In the genomic region with DNA sequence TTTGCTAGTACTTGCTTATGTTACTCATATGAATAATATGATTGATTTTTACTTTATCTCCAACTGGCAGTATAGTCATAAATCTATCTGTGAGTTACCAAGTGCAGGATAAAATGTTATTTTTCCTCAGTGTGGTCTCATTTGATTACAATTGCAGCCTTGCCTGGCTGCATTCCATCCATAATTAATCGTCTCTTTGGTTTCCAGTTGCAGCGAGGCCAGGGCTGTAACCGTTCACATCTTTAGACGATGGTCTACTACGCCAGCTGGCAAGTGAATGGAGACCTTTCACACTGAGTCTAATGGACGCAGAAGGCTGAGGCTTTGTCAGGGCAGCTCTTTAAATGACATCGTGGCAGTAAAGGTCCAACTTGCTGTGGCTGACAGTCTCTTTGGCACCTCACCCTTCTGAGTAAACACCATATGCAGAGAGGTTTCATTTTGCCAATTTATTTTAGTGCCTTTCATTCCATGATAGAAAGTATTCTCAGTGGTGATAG, we compare ENCODE assay signal across 9 cellular contexts.
DNase-seq lines count a peak whose midpoint lies in the region; ATAC-seq and TF ChIP-seq lines count a peak whose summit lies in the region.
"Had no signal": no experiment of that assay in that cellular context is flagged by ENCODE, and none has a peak within 500 bp of the region (broad histone marks: within the 10 kb centered on the region; RNA-seq: fewer than 3 reads in every experiment).

No MANE protein-coding gene starts in this region.

- no peaks in the 10 kb centered on the region for H3K27me3 ChIP-seq in esophagus muscularis mucosa

- H3K4me1 Mint-ChIP-seq in activated T-cell treated with anti-CD3 and anti-CD28 coated beads, Interleukin-2, amount 50 U/mL, for 24 hours (ENCODE audit: low read depth), result peaks cover 1% of the 10 kb centered on the region

- no peak overlapping the region for H3K27ac Mint-ChIP-seq in activated T-cell treated with anti-CD3 and anti-CD28 coated beads, Interleukin-2, amount 50 U/mL, for 24 hours
- H3K27ac Mint-ChIP-seq: naive thymus-derived CD8-positive, alpha-beta T cell had no signal

- H3K36me3 ChIP-seq in esophagus muscularis mucosa, result no peaks in the 10 kb centered on the region

- ATAC-seq in omental fat pad (ENCODE audit: low FRiP score), result peak; percentile 62
- ATAC-seq in GM18907 (IDR thresholded peaks at IDR 0.05; ENCODE audit: unreplicated experiment), result no peak
- no peak for ATAC-seq in HG03039 (IDR thresholded peaks at IDR 0.05; ENCODE audit: unreplicated experiment)
- ATAC-seq: naive thymus-derived CD8-positive, alpha-beta T cell had no signal

- H3K4me1 ChIP-seq in esophagus muscularis mucosa, result peaks cover 11 to 30% (median 30%) of the 10 kb centered on the region in 4 donors

- 11% methylated on average over 7 of the region's 7 CpGs for WGBS in esophagus muscularis mucosa

- H3K36me3 Mint-ChIP-seq in activated T-cell treated with anti-CD3 and anti-CD28 coated beads, Interleukin-2, amount 50 U/mL, for 24 hours (ENCODE audit: low read depth), result no peaks in the 10 kb centered on the region

- H3K4me3 ChIP-seq in esophagus muscularis mucosa, result peak overlapping the region; percentile 4 to 29 (median 12)

- intact Hi-C loops in esophagus muscularis mucosa (cut with DNase I), result no loop called here

- no peak for TF ChIP-seq POLR2A in esophagus muscularis mucosa (IDR thresholded peaks at IDR 0.05; ENCODE audit: low read depth)

- peaks cover 5% of the 10 kb centered on the region for H3K27me3 Mint-ChIP-seq in activated T-cell treated with anti-CD3 and anti-CD28 coated beads, Interleukin-2, amount 50 U/mL, for 24 hours

- TF ChIP-seq CTCF in esophagus muscularis mucosa (IDR thresholded peaks at IDR 0.05), result no peak
- TF ChIP-seq CTCF in omental fat pad (IDR thresholded peaks at IDR 0.05), result no peak

- peak overlapping the region in 3 of 4 donors; percentile 1 to 34 (median 23) for H3K27ac ChIP-seq in esophagus muscularis mucosa (replicated peaks in 1 of 4)

- H3K9me3 ChIP-seq in esophagus muscularis mucosa, result no peaks in the 10 kb centered on the region

- H3K4me3 Mint-ChIP-seq in activated T-cell treated with anti-CD3 and anti-CD28 coated beads, Interleukin-2, amount 50 U/mL, for 24 hours, result no peak overlapping the region
- H3K4me3 Mint-ChIP-seq: naive thymus-derived CD8-positive, alpha-beta T cell had no signal

- H3K9me3 Mint-ChIP-seq in activated T-cell treated with anti-CD3 and anti-CD28 coated beads, Interleukin-2, amount 50 U/mL, for 24 hours, result no peaks in the 10 kb centered on the region

- TF ChIP-seq EP300 in esophagus muscularis mucosa (IDR thresholded peaks at IDR 0.05), result no peak

- peak; percentile 44 for DNase-seq in EL
- DNase-seq in NCI-H226, result peak; percentile 57
- no peak for DNase-seq in esophagus muscularis mucosa (ENCODE audit: extremely low spot score)
- no peak for DNase-seq in omental fat pad (ENCODE audit: low spot score)
- DNase-seq in effector CD8-positive, alpha-beta T cell (lab: John Stamatoyannopoulos, UW), result no peak
- no peak for DNase-seq in activated T-cell treated with anti-CD3 and anti-CD28 coated beads, Interleukin-2, amount 50 U/mL, for 24 hours
- DNase-seq: naive thymus-derived CD8-positive, alpha-beta T cell had no signal

Comparison
In these comparisons a context has a peak if more than half of its experiments do, and no peak if none do; other contexts are left out.
1. DNase-seq: peak in EL (single experiment) and NCI-H226 (single experiment); none in esophagus muscularis mucosa (single experiment), omental fat pad (single experiment), effector CD8-positive, alpha-beta T cell (single experiment) and activated T-cell treated with anti-CD3 and anti-CD28 coated beads, Interleukin-2, amount 50 U/mL, for 24 hours (single experiment).